Comparison of ENCODE assay signal across 8 cellular contexts in the genomic region with DNA sequence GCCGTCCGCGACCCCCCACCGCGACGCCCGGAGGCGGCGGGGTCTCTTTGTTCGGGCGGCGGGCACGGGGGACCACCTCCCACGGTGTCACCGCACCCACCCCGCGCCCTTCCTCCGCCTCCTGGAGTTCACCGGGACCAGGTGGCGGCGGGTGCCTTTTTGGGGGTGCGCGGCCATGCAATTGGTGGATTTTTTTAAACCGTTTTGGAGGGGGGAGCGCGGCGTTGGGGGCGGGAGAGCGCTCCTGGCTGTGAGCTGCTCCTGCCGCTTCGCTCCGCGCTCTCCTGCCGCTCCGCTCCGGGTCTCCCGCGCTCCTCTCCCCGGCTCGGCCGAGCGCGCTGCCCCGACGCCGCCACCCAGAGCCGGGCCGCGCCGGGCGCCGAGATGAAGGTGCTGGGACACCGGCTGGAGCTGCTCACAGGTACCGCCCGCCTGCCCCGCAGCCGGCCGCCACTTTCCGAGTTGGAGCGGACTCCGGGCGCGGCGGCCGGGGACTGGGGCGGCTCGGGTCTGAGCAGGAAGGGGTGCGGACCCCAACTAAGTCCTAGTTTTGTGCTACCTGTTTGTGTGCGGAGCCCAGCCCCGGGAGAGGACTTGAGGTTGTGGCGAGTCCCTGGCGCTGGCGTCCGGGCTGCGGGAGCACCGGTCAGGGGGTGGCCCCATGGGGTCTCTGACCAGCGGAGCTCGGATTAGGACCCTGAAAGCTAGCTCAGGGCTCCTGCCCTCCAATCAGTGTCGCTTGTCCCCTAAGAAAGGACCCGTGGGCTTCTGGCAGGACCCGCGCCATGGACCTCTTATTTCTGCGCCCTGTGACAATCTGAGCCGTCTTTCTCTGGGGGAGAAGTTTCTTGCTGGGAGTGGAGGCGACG. TPM values are rescaled to one million over a fixed set of nuclear protein-coding genes. Genes with fewer than 3 reads are reported as not detected.
DNase-seq lines count a peak whose midpoint lies in the region; ATAC-seq and TF ChIP-seq lines count a peak whose summit lies in the region.

No MANE protein-coding gene starts in this region.

- intact Hi-C loops in Right ventricle myocardium superior (cut with DNase I): no loop called here

- peaks cover 8 to 15% (median 10%) of the 10 kb centered on the region in 3 donors for H3K4me1 Mint-ChIP-seq in T-cell

- CTCF ChIA-PET in T-cell (lab: Charles Lee): no interaction called here

- no peaks in the 10 kb centered on the region for H3K9me3 Mint-ChIP-seq in T-cell

- no peak overlapping the region for H3K27ac Mint-ChIP-seq in T-cell

- no peak for TF ChIP-seq CTCF in retinal pigment epithelial cell (conservative IDR thresholded peaks at IDR 0.05; ENCODE audit: low read depth, low read length)

- POLR2A ChIA-PET in T-cell (lab: Charles Lee): no interaction called here

- peaks cover 52 to 68% of the 10 kb centered on the region in 2 donors for H3K27me3 Mint-ChIP-seq in T-cell

- H3K36me3 Mint-ChIP-seq in T-cell: no peaks in the 10 kb centered on the region

- peak overlapping the region; percentile 49 for H3K4me3 ChIP-seq in retinal pigment epithelial cell (ENCODE audit: low read length)

- peak overlapping the region; percentile 43 to 64 (median 64) for H3K4me3 Mint-ChIP-seq in T-cell

- DNase-seq in DMS 273 (lab: John Stamatoyannopoulos, UW; ENCODE audit: unreplicated experiment) (peak; percentile 69), DMS 273 treated with DMSO at 0.1 percent for 48 hours (lab: John Stamatoyannopoulos, UW) (no peak), T-cell (no peak), Right ventricle myocardium superior (peak; percentile 55), retinal pigment epithelial cell (ENCODE audit: low read depth) (no peak)

- ATAC-seq in T-cell (replicated peaks in 1 of 4) (peak in 3 of 4 experiments; percentile 19 to 33 (median 22)), Right ventricle myocardium superior (ENCODE audit: poor library complexity) (peak; percentile 63), HG03159 (IDR thresholded peaks at IDR 0.05; ENCODE audit: unreplicated experiment) (no peak), HG03039 (IDR thresholded peaks at IDR 0.05; ENCODE audit: unreplicated experiment) (no peak), GM18858 (IDR thresholded peaks at IDR 0.05; ENCODE audit: unreplicated experiment) (no peak)

RNA-seq across cellular contexts. Expression of a gene that starts 35.7 kb away (rescaled TPM):
- total RNA-seq in T-cell: 1 to 10 TPM in 4 of 5 donors, under 1 TPM in 1; 0.66 to 3.6 (median 1.7) TPM
- total RNA-seq in Right ventricle myocardium superior: 290 TPM

RNA-seq across cellular contexts. Expression of a gene that starts 51.0 kb away (rescaled TPM):
- total RNA-seq in T-cell (10 to 100 TPM; 29.6 to 44.2 (median 35.1) TPM), Right ventricle myocardium superior (14.4 TPM)

Comparison
In these comparisons a context has a peak if more than half of its experiments do, and no peak if none do; other contexts are left out.
1. DNase-seq: peak in DMS 273 (single experiment) and Right ventricle myocardium superior (single experiment); none in DMS 273 treated with DMSO at 0.1 percent for 48 hours (single experiment), T-cell (0 of 34) and retinal pigment epithelial cell (single experiment).
2. ATAC-seq: peak in T-cell (3 of 4) and Right ventricle myocardium superior (single experiment); none in HG03159 (single experiment), HG03039 (single experiment) and GM18858 (single experiment).
3. RNA of a gene that starts 35.7 kb away (total RNA-seq): 290 TPM in Right ventricle myocardium superior (single experiment); 0.66 to 3.6 TPM in T-cell; every median in the first group is over 10 times any median in the second.